Comparison of ENCODE assay signal across 10 cellular contexts in the genomic region with DNA sequence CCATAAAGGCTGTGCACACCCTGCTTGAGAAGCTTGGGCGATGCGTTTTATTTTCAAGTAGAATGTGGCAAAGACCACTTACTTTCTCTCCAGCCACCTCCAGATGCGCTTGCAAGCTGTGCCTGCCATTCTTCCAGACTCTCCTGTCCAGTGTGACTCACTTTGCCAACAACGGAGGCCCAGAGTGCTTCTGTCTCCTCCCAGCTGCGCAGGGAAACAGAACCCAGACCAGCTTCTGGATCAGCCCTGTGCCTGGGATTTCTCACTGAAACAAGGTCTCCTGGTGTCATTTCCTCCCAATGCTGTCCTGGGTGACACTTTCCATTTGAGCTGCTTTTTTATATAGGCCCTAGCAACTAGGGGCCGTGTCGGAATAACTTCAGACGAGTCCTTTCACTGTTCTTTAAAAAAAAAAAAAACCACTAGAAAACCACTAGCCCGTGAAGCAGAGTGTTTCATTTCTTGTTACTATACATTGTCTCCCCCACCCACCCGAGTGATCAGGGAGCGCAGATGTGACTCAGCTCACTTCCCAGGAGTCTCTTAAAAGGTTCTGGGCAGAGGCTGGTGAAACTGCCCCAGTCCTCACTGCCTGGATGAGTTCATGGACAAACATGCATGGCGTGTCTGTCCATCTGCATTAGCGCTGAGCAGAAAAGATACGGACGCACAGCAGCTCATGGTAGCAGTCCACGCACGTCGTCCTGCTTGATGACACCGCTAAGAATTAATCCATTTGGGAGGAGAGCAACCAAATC.
DNase-seq lines count a peak whose midpoint lies in the region; ATAC-seq and TF ChIP-seq lines count a peak whose summit lies in the region.
"Had no signal": no experiment of that assay in that cellular context is flagged by ENCODE, and none has a peak within 500 bp of the region (broad histone marks: within the 10 kb centered on the region; RNA-seq: fewer than 3 reads in every experiment).

No MANE protein-coding gene starts in this region.

- no peak overlapping the region for H3K4me3 ChIP-seq in WERI-Rb-1 (ENCODE audit: low read depth, low read length)

- ATAC-seq in GM19455 (IDR thresholded peaks at IDR 0.05; ENCODE audit: unreplicated experiment) (peak; percentile 77), HG03469 (IDR thresholded peaks at IDR 0.05; ENCODE audit: unreplicated experiment) (peak; percentile 74), HG02970 (IDR thresholded peaks at IDR 0.05; ENCODE audit: low FRiP score, unreplicated experiment) (no peak)
- ATAC-seq: foreskin keratinocyte had no signal

- H3K27ac ChIP-seq in WERI-Rb-1, result no peak overlapping the region
- H3K27ac ChIP-seq: foreskin keratinocyte had no signal

- no peak for TF ChIP-seq CTCF in WERI-Rb-1 (IDR thresholded peaks at IDR 0.05; ENCODE audit: low read depth, low read length)

- no peaks in the 10 kb centered on the region for H3K9me3 ChIP-seq in WERI-Rb-1 (ENCODE audit: severe bottlenecking)

- H3K27me3 ChIP-seq in WERI-Rb-1 (ENCODE audit: insufficient read depth, low read depth, severe bottlenecking), result no peaks in the 10 kb centered on the region
- H3K27me3 ChIP-seq: foreskin keratinocyte had no signal

- DNase-seq in DMS53 (lab: John Stamatoyannopoulos, UW), result peak; percentile 91
- DNase-seq in islet precursor cell, result peak; percentile 95
- no peak for DNase-seq in WERI-Rb-1
- no peak for DNase-seq in hippocampal formation (lab: John Stamatoyannopoulos, UW)
- no peak for DNase-seq in NCI-H1930 (lab: John Stamatoyannopoulos, UW)
- DNase-seq: foreskin keratinocyte, NCI-H1105 treated with DMSO at 0.1 percent for 48 hours had no signal

- no peaks in the 10 kb centered on the region for H3K36me3 ChIP-seq in WERI-Rb-1

Comparison
In these comparisons a context has a peak if more than half of its experiments do, and no peak if none do; other contexts are left out.
1. DNase-seq: peak in DMS53 (single experiment) and islet precursor cell (single experiment); none in WERI-Rb-1 (single experiment), hippocampal formation (0 of 2) and NCI-H1930 (0 of 2).